ENCODE assay signal across 8 cellular contexts in genomic region chr16:67967956-67968439, GRCh38. TPM values are rescaled to one million over a fixed set of nuclear protein-coding genes. Genes with fewer than 3 reads are reported as not detected.
DNase-seq lines count a peak whose midpoint lies in the region; ATAC-seq and TF ChIP-seq lines count a peak whose summit lies in the region.

No MANE protein-coding gene starts in this region.

- intact Hi-C loops in activated T-helper 1 cell treated with anti-CD3 and anti-CD28 coated beads, Interleukin-12 subunit alpha, Interleukin-12 subunit beta, Interleukin-2, Interleukin-4 antibody, amounts not matched to agents 30 ng/mL and 10 ng/mL and 1 ng/mL, durations not matched to agents 14 hours and 24 hours and 36 hours (cut with micrococcal nuclease): loop anchor here (1.0 to 2.0 kb wide), 10 partner anchors 16 to 249 kb away; partner anchors contain the start of genes DDX28, DUS2, EDC4 and GFOD2

- H3K9me3 Mint-ChIP-seq in activated T-helper 1 cell treated with anti-CD3 and anti-CD28 coated beads, Interleukin-12 subunit alpha, Interleukin-12 subunit beta, Interleukin-2, Interleukin-4 antibody, amounts not matched to agents 30 ng/mL and 10 ng/mL and 1 ng/mL, durations not matched to agents 14 hours and 24 hours and 36 hours: no peaks in the 10 kb centered on the region

- H3K4me3 Mint-ChIP-seq in activated T-helper 1 cell treated with anti-CD3 and anti-CD28 coated beads, Interleukin-12 subunit alpha, Interleukin-12 subunit beta, Interleukin-2, Interleukin-4 antibody, amounts not matched to agents 30 ng/mL and 10 ng/mL and 1 ng/mL, durations not matched to agents 14 hours and 24 hours and 36 hours: peak overlapping the region; percentile 99

- peaks cover 41% of the 10 kb centered on the region for H3K4me1 Mint-ChIP-seq in activated T-helper 1 cell treated with anti-CD3 and anti-CD28 coated beads, Interleukin-12 subunit alpha, Interleukin-12 subunit beta, Interleukin-2, Interleukin-4 antibody, amounts not matched to agents 30 ng/mL and 10 ng/mL and 1 ng/mL, durations not matched to agents 14 hours and 24 hours and 36 hours (ENCODE audit: low read depth)

- peak overlapping the region; percentile 96 for H3K27ac Mint-ChIP-seq in activated T-helper 1 cell treated with anti-CD3 and anti-CD28 coated beads, Interleukin-12 subunit alpha, Interleukin-12 subunit beta, Interleukin-2, Interleukin-4 antibody, amounts not matched to agents 30 ng/mL and 10 ng/mL and 1 ng/mL, durations not matched to agents 14 hours and 24 hours and 36 hours

- ATAC-seq in GM21825 (IDR thresholded peaks at IDR 0.05; ENCODE audit: unreplicated experiment) (peak; percentile 22), omental fat pad (ENCODE audit: low FRiP score) (peak; percentile 16)

- peaks cover 1% of the 10 kb centered on the region for H3K36me3 Mint-ChIP-seq in activated T-helper 1 cell treated with anti-CD3 and anti-CD28 coated beads, Interleukin-12 subunit alpha, Interleukin-12 subunit beta, Interleukin-2, Interleukin-4 antibody, amounts not matched to agents 30 ng/mL and 10 ng/mL and 1 ng/mL, durations not matched to agents 14 hours and 24 hours and 36 hours (ENCODE audit: low read depth)

- no peaks in the 10 kb centered on the region for H3K27me3 Mint-ChIP-seq in activated T-helper 1 cell treated with anti-CD3 and anti-CD28 coated beads, Interleukin-12 subunit alpha, Interleukin-12 subunit beta, Interleukin-2, Interleukin-4 antibody, amounts not matched to agents 30 ng/mL and 10 ng/mL and 1 ng/mL, durations not matched to agents 14 hours and 24 hours and 36 hours (ENCODE audit: insufficient read depth)

- H3K4me3 ChIP-seq in GM08714 (ENCODE audit: low read length) (peak overlapping the region; percentile 61), foreskin fibroblast (ENCODE audit: low read depth in 1 of 2, low read length in 2 of 2) (peak overlapping the region; percentile 84 to 86)

- TF ChIP-seq CTCF in foreskin fibroblast (IDR thresholded peaks at IDR 0.05; ENCODE audit: low read depth, low read length) (no peak), omental fat pad (IDR thresholded peaks at IDR 0.05) (no peak)

- DNase-seq in Kasumi-1 (lab: John Stamatoyannopoulos, UW): peak; percentile 23 to 35
- peak; percentile 33 for DNase-seq in activated T-helper 1 cell treated with anti-CD3 and anti-CD28 coated beads, Interleukin-12 subunit alpha, Interleukin-12 subunit beta, Interleukin-2, Interleukin-4 antibody, amounts not matched to agents 30 ng/mL and 10 ng/mL and 1 ng/mL, durations not matched to agents 14 hours and 24 hours and 36 hours (ENCODE audit: low spot score)
- peak; percentile 30 to 72 for DNase-seq in foreskin fibroblast
- DNase-seq in omental fat pad (ENCODE audit: low spot score): no peak
- no peak for DNase-seq in NCI-H526 (lab: John Stamatoyannopoulos, UW)
- DNase-seq in globus pallidus (ENCODE audit: low spot score): no peak

RNA-seq across cellular contexts. Expression of gene SLC12A4, which starts 0.4 kb away (rescaled TPM):
- total RNA-seq in activated T-helper 1 cell treated with anti-CD3 and anti-CD28 coated beads, Interleukin-12 subunit alpha, Interleukin-12 subunit beta, Interleukin-2, Interleukin-4 antibody, amounts not matched to agents 30 ng/mL and 10 ng/mL and 1 ng/mL, durations not matched to agents 14 hours and 24 hours and 36 hours: 40.0 and 43.1 TPM in 2 replicates
- total RNA-seq in omental fat pad: 10 to 100 TPM; 39.4 to 92.2 (median 70.8) TPM

RNA-seq across cellular contexts. Expression of gene DPEP3, which starts 12.3 kb away (rescaled TPM):
- not detected in 2 replicates for total RNA-seq in activated T-helper 1 cell treated with anti-CD3 and anti-CD28 coated beads, Interleukin-12 subunit alpha, Interleukin-12 subunit beta, Interleukin-2, Interleukin-4 antibody, amounts not matched to agents 30 ng/mL and 10 ng/mL and 1 ng/mL, durations not matched to agents 14 hours and 24 hours and 36 hours
- total RNA-seq in omental fat pad: under 1 TPM in 2 of 4 donors, not detected in 2; 0.24 to 0.63 TPM

RNA-seq across cellular contexts. Expression of gene LCAT, which starts 24.1 kb away (rescaled TPM):
- 12.7 and 20.3 TPM in 2 replicates for total RNA-seq in activated T-helper 1 cell treated with anti-CD3 and anti-CD28 coated beads, Interleukin-12 subunit alpha, Interleukin-12 subunit beta, Interleukin-2, Interleukin-4 antibody, amounts not matched to agents 30 ng/mL and 10 ng/mL and 1 ng/mL, durations not matched to agents 14 hours and 24 hours and 36 hours
- 10 to 100 TPM in 3 of 4 donors, 1 to 10 TPM in 1; 7.7 to 52.2 (median 13.0) TPM for total RNA-seq in omental fat pad

RNA-seq across cellular contexts. Expression of gene DPEP2, which starts 31.3 kb away (rescaled TPM):
- 2.4 and 2.6 TPM in 2 replicates for total RNA-seq in activated T-helper 1 cell treated with anti-CD3 and anti-CD28 coated beads, Interleukin-12 subunit alpha, Interleukin-12 subunit beta, Interleukin-2, Interleukin-4 antibody, amounts not matched to agents 30 ng/mL and 10 ng/mL and 1 ng/mL, durations not matched to agents 14 hours and 24 hours and 36 hours
- total RNA-seq in omental fat pad: 1 to 10 TPM; 4.0 to 8.7 (median 4.8) TPM

RNA-seq across cellular contexts. Expression of gene PSMB10, which starts 31.3 kb away (rescaled TPM):
- total RNA-seq in activated T-helper 1 cell treated with anti-CD3 and anti-CD28 coated beads, Interleukin-12 subunit alpha, Interleukin-12 subunit beta, Interleukin-2, Interleukin-4 antibody, amounts not matched to agents 30 ng/mL and 10 ng/mL and 1 ng/mL, durations not matched to agents 14 hours and 24 hours and 36 hours: 213 and 218 TPM in 2 replicates
- 10 to 100 TPM; 29.9 to 53.0 (median 45.3) TPM for total RNA-seq in omental fat pad

Comparison
In these comparisons a context has a peak if more than half of its experiments do, and no peak if none do; other contexts are left out.
1. DNase-seq: peak in Kasumi-1 (2 of 2), activated T-helper 1 cell treated with anti-CD3 and anti-CD28 coated beads, Interleukin-12 subunit alpha, Interleukin-12 subunit beta, Interleukin-2, Interleukin-4 antibody, amounts not matched to agents 30 ng/mL and 10 ng/mL and 1 ng/mL, durations not matched to agents 14 hours and 24 hours and 36 hours (single experiment) and foreskin fibroblast (2 of 2); none in omental fat pad (single experiment), NCI-H526 (0 of 2) and globus pallidus (single experiment).